In the genomic region with DNA sequence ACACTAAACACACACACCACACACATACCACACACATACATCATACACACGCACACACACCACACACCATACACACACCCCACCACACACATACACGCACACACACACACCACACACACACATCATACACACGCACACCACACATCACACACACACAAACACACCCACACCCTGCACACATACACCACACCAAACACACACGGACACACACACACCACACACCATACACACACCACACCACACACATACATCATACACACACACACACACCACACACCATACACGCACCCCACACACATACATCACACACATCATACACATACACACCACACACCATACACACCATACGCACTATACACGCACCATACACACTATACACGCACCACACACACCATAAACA, we compare ENCODE assay signal across 26 cellular contexts. TPM values are rescaled to one million over a fixed set of nuclear protein-coding genes. Genes with fewer than 3 reads are reported as not detected.
DNase-seq lines count a peak whose midpoint lies in the region; FAIRE-seq and TF ChIP-seq lines count a peak whose summit lies in the region.
"Had no signal": no experiment of that assay in that cellular context is flagged by ENCODE, and none has a peak within 500 bp of the region (broad histone marks: within the 10 kb centered on the region; RNA-seq: fewer than 3 reads in every experiment).

No MANE protein-coding gene starts in this region.

- no peak for DNase-seq in HTR-8/SVneo (ENCODE audit: insufficient read length, low spot score)
- DNase-seq in astrocyte (ENCODE audit: low read depth) = no peak
- DNase-seq in glutamatergic neuron = no peak
- DNase-seq in substantia nigra (lab: John Stamatoyannopoulos, UW) = no peak
- no peak for DNase-seq in posterior vena cava (ENCODE audit: low spot score)
- DNase-seq in C1 segment of cervical spinal cord (lab: John Stamatoyannopoulos, UW) = no peak
- no peak for DNase-seq in HUDEP-2 (lab: John Stamatoyannopoulos, UW; ENCODE audit: unreplicated experiment in 76 of 76)
- DNase-seq: activated CD4-positive, alpha-beta memory T cell treated with anti-CD3 and anti-CD28 coated beads for 36 hours; activated CD4-positive, CD25-positive, alpha-beta regulatory T cell; activated naive CD4-positive, alpha-beta T cell treated with anti-CD3 and anti-CD28 coated beads, Interleukin-2, amount 50 U/mL, for 16 hours; colonic mucosa; COR-L47; DMS79; effector memory CD4-positive, alpha-beta T cell; GDM1; HCEC 1CT; NCI-H146; NCI-H446 treated with DMSO at 0.1 percent for 48 hours; RPMI8226; stimulated activated CD8-positive, alpha-beta memory T cell treated with anti-CD3 and anti-CD28 coated beads, Interleukin-4, amount 100 ng/mL, for 48 hours; stomach; T-cell had no signal

- H3K27me3 ChIP-seq in astrocyte (ENCODE audit: insufficient read depth, low read length) = peaks cover 35% of the 10 kb centered on the region

- no peaks in the 10 kb centered on the region for H3K36me3 ChIP-seq in astrocyte (ENCODE audit: insufficient read depth, low read length)
- H3K36me3 ChIP-seq: BLaER1, colonic mucosa, stomach had no signal

- no peaks in the 10 kb centered on the region for H4K20me1 ChIP-seq in astrocyte (ENCODE audit: insufficient read depth, low read length)

- no peaks in the 10 kb centered on the region for H3K4me1 ChIP-seq in astrocyte (ENCODE audit: insufficient read depth, low read length)
- H3K4me1 ChIP-seq: colonic mucosa had no signal

- FAIRE-seq in HTR-8/SVneo (lab: Jason Lieb, UNC) = peak; percentile 100
- no peak for FAIRE-seq in astrocyte (lab: Jason Lieb, UNC)

- peaks cover 32% of the 10 kb centered on the region for H3K27me3 Mint-ChIP-seq in astrocyte (ENCODE audit: low read depth, unreplicated experiment)
- peaks cover 20% of the 10 kb centered on the region for H3K27me3 Mint-ChIP-seq in glutamatergic neuron (ENCODE audit: unreplicated experiment)

- TF ChIP-seq CTCF in astrocyte (IDR thresholded peaks at IDR 0.05; ENCODE audit: insufficient read depth, low read depth, low read length) = no peak
- no peak for TF ChIP-seq CTCF in glutamatergic neuron (IDR thresholded peaks at IDR 0.05; ENCODE audit: partially characterized antibody, unreplicated experiment)

- no peak overlapping the region for H3K4me2 ChIP-seq in astrocyte (ENCODE audit: low read length)

- H3K27ac Mint-ChIP-seq in astrocyte (ENCODE audit: unreplicated experiment) = no peak overlapping the region
- H3K27ac Mint-ChIP-seq in glutamatergic neuron (ENCODE audit: unreplicated experiment) = peak overlapping the region; percentile 89
- H3K27ac Mint-ChIP-seq: activated CD4-positive, alpha-beta memory T cell treated with anti-CD3 and anti-CD28 coated beads for 36 hours; activated T-helper 1 cell treated with anti-CD3 and anti-CD28 coated beads, Interleukin-12 subunit alpha, Interleukin-12 subunit beta, Interleukin-2, Interleukin-4 antibody, amounts not matched to agents 30 ng/mL and 10 ng/mL and 1 ng/mL, durations not matched to agents 14 hours and 24 hours and 36 hours had no signal

- H3K36me3 Mint-ChIP-seq in astrocyte (ENCODE audit: low read depth, unreplicated experiment) (no peaks in the 10 kb centered on the region), glutamatergic neuron (ENCODE audit: unreplicated experiment) (no peaks in the 10 kb centered on the region)
- H3K36me3 Mint-ChIP-seq: activated CD4-positive, alpha-beta memory T cell treated with anti-CD3 and anti-CD28 coated beads for 36 hours; T-cell had no signal

- H2AFZ ChIP-seq in astrocyte (ENCODE audit: low read depth, low read length) = no peak overlapping the region

- no peak overlapping the region for H3K4me3 ChIP-seq in astrocyte (ENCODE audit: insufficient read depth, low read depth, low read length)
- H3K4me3 ChIP-seq: BLaER1, colonic mucosa, skin epidermis, stomach had no signal

- intact Hi-C loops in posterior vena cava (cut with DNase I) = no loop called here

- H3K27ac ChIP-seq in astrocyte (ENCODE audit: low read depth, low read length) = no peak overlapping the region
- H3K27ac ChIP-seq in substantia nigra (ENCODE audit: low read depth, low read length, poor library complexity, severe bottlenecking) = peak overlapping the region; percentile 99
- H3K27ac ChIP-seq: BLaER1, colonic mucosa had no signal

- H3K9me3 Mint-ChIP-seq in astrocyte (ENCODE audit: unreplicated experiment) (peaks cover 5% of the 10 kb centered on the region), glutamatergic neuron (ENCODE audit: unreplicated experiment) (peaks cover 15% of the 10 kb centered on the region)
- H3K9me3 Mint-ChIP-seq: activated CD4-positive, alpha-beta memory T cell treated with anti-CD3 and anti-CD28 coated beads for 36 hours; activated T-helper 1 cell treated with anti-CD3 and anti-CD28 coated beads, Interleukin-12 subunit alpha, Interleukin-12 subunit beta, Interleukin-2, Interleukin-4 antibody, amounts not matched to agents 30 ng/mL and 10 ng/mL and 1 ng/mL, durations not matched to agents 14 hours and 24 hours and 36 hours; T-cell had no signal

- H3K9ac ChIP-seq in astrocyte (ENCODE audit: low read length) = no peak overlapping the region
- H3K9ac ChIP-seq: BLaER1 had no signal

- no peaks in the 10 kb centered on the region for H3K4me1 Mint-ChIP-seq in astrocyte (ENCODE audit: low read depth, unreplicated experiment)
- H3K4me1 Mint-ChIP-seq in glutamatergic neuron (ENCODE audit: low read depth, unreplicated experiment) = peaks cover 28% of the 10 kb centered on the region

- H3K79me2 ChIP-seq in astrocyte (ENCODE audit: insufficient read depth, low read length) = no peaks in the 10 kb centered on the region

- H3K4me3 Mint-ChIP-seq in astrocyte (ENCODE audit: unreplicated experiment) (peak overlapping the region; percentile 42), glutamatergic neuron (ENCODE audit: unreplicated experiment) (peak overlapping the region; percentile 81)
- H3K4me3 Mint-ChIP-seq: activated CD4-positive, alpha-beta memory T cell treated with anti-CD3 and anti-CD28 coated beads for 36 hours; activated T-helper 1 cell treated with anti-CD3 and anti-CD28 coated beads, Interleukin-12 subunit alpha, Interleukin-12 subunit beta, Interleukin-2, Interleukin-4 antibody, amounts not matched to agents 30 ng/mL and 10 ng/mL and 1 ng/mL, durations not matched to agents 14 hours and 24 hours and 36 hours; T-cell had no signal

- no peaks in the 10 kb centered on the region for H3K9me3 ChIP-seq in astrocyte (ENCODE audit: insufficient read depth, low read depth, low read length)
- H3K9me3 ChIP-seq: BLaER1, colonic mucosa, stomach had no signal

RNA-seq across cellular contexts. Expression of gene SOX8, which starts 3.7 kb away (rescaled TPM):
- total RNA-seq in astrocyte = 0.70 and 0.98 TPM in 2 replicates
- 7.0 TPM for total RNA-seq in glutamatergic neuron (ENCODE audit: unreplicated experiment)
- total RNA-seq in posterior vena cava = under 1 TPM; 0.71 to 0.79 TPM
- total RNA-seq: fibroblast of villous mesenchyme had no signal

RNA-seq across cellular contexts. Expression of gene LMF1, which starts 7.1 kb away (rescaled TPM):
- total RNA-seq in astrocyte (12.6 and 15.0 TPM in 2 replicates), glutamatergic neuron (ENCODE audit: unreplicated experiment) (17.4 TPM), posterior vena cava (10 to 100 TPM; 16.4 to 21.8 TPM)
